ENCODE assay signal across 24 cellular contexts in the genomic region with DNA sequence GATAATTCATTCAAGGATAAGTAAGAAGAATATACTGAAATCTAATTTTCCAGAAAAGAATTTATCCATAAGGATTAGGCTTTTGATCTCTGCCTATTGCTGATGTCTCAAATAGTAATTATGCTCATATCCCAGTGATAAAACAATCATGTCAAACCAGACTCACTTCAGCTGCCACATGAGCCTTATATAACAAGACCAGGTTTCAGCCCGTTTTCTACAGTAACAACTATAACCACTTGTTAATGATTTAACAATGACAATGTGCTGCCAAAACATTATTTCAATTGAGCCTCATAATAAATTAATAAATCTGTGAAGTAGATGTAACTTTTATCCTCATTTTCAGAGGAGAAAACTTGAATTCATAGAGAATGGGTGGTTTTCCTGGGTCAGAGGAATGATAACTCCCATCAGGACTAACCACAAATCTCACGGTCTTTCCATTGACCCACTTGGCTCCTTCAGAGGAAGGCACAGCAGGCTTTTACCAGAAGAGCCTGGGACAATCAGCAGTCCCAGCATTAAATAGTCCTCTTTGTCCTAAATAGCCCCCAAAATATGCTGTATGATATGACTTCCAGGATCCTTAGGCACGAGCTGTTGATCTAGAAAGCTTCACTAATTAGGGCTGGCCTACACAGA. TPM values are rescaled to one million over a fixed set of nuclear protein-coding genes. Genes with fewer than 3 reads are reported as not detected.
"Had no signal": no experiment of that assay in that cellular context is flagged by ENCODE, and none has a peak within 500 bp of the region (broad histone marks: within the 10 kb centered on the region; RNA-seq: fewer than 3 reads in every experiment).

No MANE protein-coding gene starts in this region.

- ATAC-seq: esophagus mucosa; gastroesophageal sphincter; heart left ventricle; mucosa of descending colon; natural killer cell treated with Interleukin-12 subunit alpha and Interleukin-12 subunit beta and Interleukin-15 and Interleukin-18, amount 100 ng/mL, for 72 hours; right cardiac atrium; stimulated activated naive B cell treated with anti-CD40 and anti-IgM and Interleukin-4, amounts not matched to agents 10 μg/mL and 1 μg/mL and 100 μg/mL, for 72 hours had no signal

- H3K9me3 ChIP-seq: gastroesophageal sphincter, heart left ventricle, mucosa of descending colon, prostate gland, thoracic aorta, tibial nerve, upper lobe of left lung had no signal

- H3K4me1 ChIP-seq: gastroesophageal sphincter, prostate gland, upper lobe of left lung had no signal

- DNase-seq: dorsolateral prefrontal cortex; effector CD4-positive, alpha-beta T cell; endodermal cell; heart left ventricle; kidney glomerular epithelial cell; mucosa of descending colon; naive B cell; right cardiac atrium; stimulated activated CD4-positive, alpha-beta T cell treated with anti-CD3 and anti-CD28 coated beads, Interleukin-15, amount 100 ng/mL, for 24 hours; stimulated activated CD4-positive, alpha-beta T cell treated with anti-CD3 and anti-CD28 coated beads, Interleukin-2, amount 100 ng/mL, for 48 hours; stimulated activated naive B cell treated with anti-CD40 and anti-IgM and Interleukin-4, amounts not matched to agents 10 μg/mL and 1 μg/mL and 100 μg/mL, for 72 hours; upper lobe of left lung had no signal

- H3K4me3 ChIP-seq: dorsolateral prefrontal cortex, gastroesophageal sphincter, heart left ventricle, hepatocyte, lung, mucosa of descending colon, prostate gland, skin epidermis, thoracic aorta, tibial nerve, upper lobe of left lung had no signal

- H3K4me2 ChIP-seq: hepatocyte had no signal

- H3K36me3 ChIP-seq: prostate gland, thoracic aorta had no signal

- H3K27ac ChIP-seq: dorsolateral prefrontal cortex, gastroesophageal sphincter, heart left ventricle, hepatocyte, prostate gland, skin epidermis, thoracic aorta, tibial nerve, upper lobe of left lung had no signal

- FAIRE-seq: colon, urothelium cell line had no signal

- H3K27me3 ChIP-seq: dorsolateral prefrontal cortex, gastroesophageal sphincter, heart left ventricle, hepatocyte, tibial nerve, upper lobe of left lung had no signal

- H2AFZ ChIP-seq: hepatocyte had no signal

- H3K79me2 ChIP-seq: hepatocyte had no signal

RNA-seq across cellular contexts. Expression of gene SLIT1, which starts 42.5 kb away (rescaled TPM):
- total RNA-seq: osteoblast had no signal
